Comparison of ENCODE assay signal across 14 cellular contexts in genomic region chr3:4078903-4079302, GRCh38.
DNase-seq lines count a peak whose midpoint lies in the region; ATAC-seq lines count a peak whose summit lies in the region.
"Had no signal": no experiment of that assay in that cellular context is flagged by ENCODE, and none has a peak within 500 bp of the region (broad histone marks: within the 10 kb centered on the region; RNA-seq: fewer than 3 reads in every experiment).

No MANE protein-coding gene starts in this region.

- peaks cover 13 to 15% of the 10 kb centered on the region in 2 donors for H3K4me1 ChIP-seq in duodenal mucosa (ENCODE audit: control insufficient read depth in 1 of 2, insufficient read depth in 2 of 2, low read length in 2 of 2)
- H3K4me1 ChIP-seq: SJSA1 had no signal

- peak overlapping the region in 1 of 2 donors; percentile 12 for H3K9ac ChIP-seq in duodenal mucosa (ENCODE audit: low read depth in 1 of 2, low read length in 2 of 2)
- H3K9ac ChIP-seq: parathyroid adenoma had no signal

- H3K36me3 ChIP-seq in duodenal mucosa (ENCODE audit: control insufficient read depth in 1 of 2, insufficient read depth in 2 of 2, low read length in 2 of 2) = no peaks in the 10 kb centered on the region
- H3K36me3 ChIP-seq: SJSA1 had no signal

- no peaks in the 10 kb centered on the region for H3K27me3 ChIP-seq in duodenal mucosa (ENCODE audit: control insufficient read depth in 1 of 2, insufficient read depth in 2 of 2, low read length in 2 of 2)
- H3K27me3 ChIP-seq: SJSA1 had no signal

- no peak for DNase-seq in NCI-H1092 (lab: John Stamatoyannopoulos, UW)
- DNase-seq: activated T-cell treated with anti-CD3 and anti-CD28 coated beads for 4 hours, H9, NCI-H1930, NCI-H524, OCI-M1 had no signal

- H3K9me3 ChIP-seq in duodenal mucosa (ENCODE audit: control insufficient read depth in 1 of 2, low read length in 2 of 2) = no peaks in the 10 kb centered on the region
- H3K9me3 ChIP-seq: SJSA1 had no signal

- H3K27ac ChIP-seq in duodenal mucosa (ENCODE audit: low read depth, low read length) = no peak overlapping the region
- H3K27ac ChIP-seq: parathyroid adenoma, SJSA1 had no signal

- peak overlapping the region; percentile 38 to 48 for H3K4me3 ChIP-seq in duodenal mucosa (ENCODE audit: low read depth in 1 of 2, low read length in 2 of 2)
- H3K4me3 ChIP-seq: SJSA1 had no signal

- ATAC-seq in GM18868 (IDR thresholded peaks at IDR 0.05; ENCODE audit: unreplicated experiment) = peak; percentile 78
- peak; percentile 64 for ATAC-seq in GM21528 (IDR thresholded peaks at IDR 0.05; ENCODE audit: low FRiP score, unreplicated experiment)
- peak; percentile 64 for ATAC-seq in HG03025 (IDR thresholded peaks at IDR 0.05; ENCODE audit: low FRiP score, unreplicated experiment)
- no peak for ATAC-seq in GM21737 (IDR thresholded peaks at IDR 0.05; ENCODE audit: unreplicated experiment)
- ATAC-seq in GM21515 (IDR thresholded peaks at IDR 0.05; ENCODE audit: unreplicated experiment) = no peak

Comparison
In these comparisons a context has a peak if more than half of its experiments do, and no peak if none do; other contexts are left out.
1. ATAC-seq: peak in GM18868 (single experiment), GM21528 (single experiment) and HG03025 (single experiment); none in GM21737 (single experiment) and GM21515 (single experiment).